In the genomic region with DNA sequence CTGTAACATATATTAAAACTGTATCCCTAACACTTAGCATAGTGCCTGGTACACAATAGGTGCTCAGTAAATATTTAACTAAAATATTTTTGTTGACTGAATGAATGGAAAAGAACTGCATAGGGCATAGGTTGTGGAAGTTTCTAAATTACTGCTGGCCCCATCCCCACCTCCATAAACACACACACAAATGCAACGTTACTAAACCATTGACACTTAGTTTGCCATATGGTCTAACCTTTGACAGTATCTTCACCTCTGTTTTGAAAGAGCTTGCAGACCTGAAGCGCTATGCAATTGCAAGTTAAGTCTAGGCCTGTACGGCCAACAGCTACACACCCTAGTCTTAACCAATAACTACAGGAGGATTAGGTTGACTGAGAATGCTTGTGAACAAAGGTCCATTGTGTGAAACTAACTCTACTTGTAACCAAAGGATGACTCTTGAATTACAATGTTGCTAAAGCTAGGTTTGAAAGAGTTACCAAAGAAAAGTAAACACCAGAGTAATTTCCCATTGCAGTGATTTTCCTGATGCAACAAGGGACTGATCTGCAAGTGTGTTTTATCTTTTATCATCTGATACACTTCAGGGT, we compare ENCODE assay signal across 9 cellular contexts. TPM values are rescaled to one million over a fixed set of nuclear protein-coding genes. Genes with fewer than 3 reads are reported as not detected.
DNase-seq lines count a peak whose midpoint lies in the region; ATAC-seq and TF ChIP-seq lines count a peak whose summit lies in the region.
"Had no signal": no experiment of that assay in that cellular context is flagged by ENCODE, and none has a peak within 500 bp of the region (broad histone marks: within the 10 kb centered on the region; RNA-seq: fewer than 3 reads in every experiment).

No MANE protein-coding gene starts in this region.

- ATAC-seq in lower lobe of right lung (no peak), HG02763 (IDR thresholded peaks at IDR 0.05; ENCODE audit: unreplicated experiment) (no peak), HG02981 (IDR thresholded peaks at IDR 0.05; ENCODE audit: unreplicated experiment) (no peak)

- peak overlapping the region in 55 of 59 donors; percentile 34 to 96 (median 89) for H3K27ac ChIP-seq in dorsolateral prefrontal cortex
- H3K27ac ChIP-seq in lower lobe of right lung = no peak overlapping the region
- H3K27ac ChIP-seq: RWPE1 had no signal

- H3K4me1 ChIP-seq in neuron (ENCODE audit: insufficient read depth, low read length) = peaks cover 8% of the 10 kb centered on the region
- peaks cover 8% of the 10 kb centered on the region for H3K4me1 ChIP-seq in lower lobe of right lung

- TF ChIP-seq CTCF in dorsolateral prefrontal cortex (IDR thresholded peaks at IDR 0.05 in 54 of 56, conservative IDR thresholded peaks at IDR 0.05 in 2 of 56; ENCODE audit: low read depth in 1 of 56, partially characterized antibody in 56 of 56) (no peak), lower lobe of right lung (IDR thresholded peaks at IDR 0.05) (no peak)

- H3K36me3 ChIP-seq in neuron (ENCODE audit: insufficient read depth, low read length) = no peaks in the 10 kb centered on the region
- no peaks in the 10 kb centered on the region for H3K36me3 ChIP-seq in lower lobe of right lung

- H2AFZ ChIP-seq in neuron (ENCODE audit: low read depth, low read length) = no peak overlapping the region

- no peaks in the 10 kb centered on the region for H3K9me3 ChIP-seq in neuron (ENCODE audit: low read length)
- H3K9me3 ChIP-seq in lower lobe of right lung = no peaks in the 10 kb centered on the region

- peak; percentile 61 for DNase-seq in DMS53 treated with DMSO at 0.1 percent for 48 hours (lab: John Stamatoyannopoulos, UW; ENCODE audit: unreplicated experiment)
- peak; percentile 58 for DNase-seq in NCI-H460 (ENCODE audit: extremely low read depth, low read depth)
- no peak for DNase-seq in dorsolateral prefrontal cortex
- DNase-seq in lower lobe of right lung = no peak
- no peak for DNase-seq in ecto neural progenitor cell (ENCODE audit: low spot score)

- H3K27me3 ChIP-seq in dorsolateral prefrontal cortex = no peaks in the 10 kb centered on the region
- H3K27me3 ChIP-seq in neuron (ENCODE audit: insufficient read depth, low read length) = no peaks in the 10 kb centered on the region
- H3K27me3 ChIP-seq in lower lobe of right lung (ENCODE audit: low read depth) = no peaks in the 10 kb centered on the region

- intact Hi-C loops in dorsolateral prefrontal cortex (cut with DNase I) (loop anchor here in 1 of 2 donors (10.0 kb wide), 1 partner anchor 364 kb away; the partner anchor contains the start of gene CDKN1B), lower lobe of right lung (cut with DNase I) (no loop called here)

- H3K4me3 ChIP-seq in dorsolateral prefrontal cortex = peak overlapping the region in 46 of 59 donors; percentile 72 to 96 (median 88)
- peak overlapping the region; percentile 83 for H3K4me3 ChIP-seq in neuron (ENCODE audit: low read length)
- no peak overlapping the region for H3K4me3 ChIP-seq in lower lobe of right lung

RNA-seq across cellular contexts. Expression of gene MANSC1, which starts 0.9 kb away (rescaled TPM):
- 2.7 TPM in 2 replicates for total RNA-seq in NCI-H460 (2014; rRNA removed; shearing (Covaris generic))
- 0.35 TPM in 1 of 2 replicates, not detected in the other for polyA plus RNA-seq in NCI-H460 (2014; cell fraction: nucleus; rRNA removed)
- 10 to 100 TPM; 12.0 to 32.4 (median 22.8) TPM for total RNA-seq in dorsolateral prefrontal cortex
- total RNA-seq in lower lobe of right lung = 23.7 TPM

RNA-seq across cellular contexts. Expression of gene BORCS5, which starts 5.9 kb away (rescaled TPM):
- total RNA-seq in NCI-H460 (2014; rRNA removed; shearing (Covaris generic)) = 4.2 and 6.4 TPM in 2 replicates
- 1.6 and 1.7 TPM in 2 replicates for polyA plus RNA-seq in NCI-H460 (2014; cell fraction: nucleus; rRNA removed)
- 10 to 100 TPM; 30.7 to 69.8 (median 50.1) TPM for total RNA-seq in dorsolateral prefrontal cortex
- total RNA-seq in lower lobe of right lung = 10.1 TPM

Comparison
In these comparisons a context has a peak if more than half of its experiments do, and no peak if none do; other contexts are left out.
1. DNase-seq: peak in DMS53 treated with DMSO at 0.1 percent for 48 hours (single experiment) and NCI-H460 (single experiment); none in dorsolateral prefrontal cortex (0 of 10), lower lobe of right lung (single experiment) and ecto neural progenitor cell (single experiment).